1 cellular context compared by ENCODE assay signal in genomic region chr11:64444838-64445441, GRCh38.
A peak's percentile ranks its signal among the peaks of the same experiment; 100 is the strongest.
TF ChIP-seq lines count a peak whose summit lies in the region.

No MANE protein-coding gene starts in this region.

TF ChIP-seq in H1, 55 proteins besides CTCF, POLR2A, EP300 and RAD21:
- TF ChIP-seq GABPA (IDR thresholded peaks at IDR 0.05; ENCODE audit: borderline replicate concordance, insufficient read depth, low read length) (no peak), CHD2 (IDR thresholded peaks at IDR 0.05; ENCODE audit: low read length) (no peak), SIN3A (conservative IDR thresholded peaks at IDR 0.05 in 1 of 2, IDR thresholded peaks at IDR 0.05 in 1 of 2; ENCODE audit: low read depth in 1 of 2, low read length in 2 of 2) (no peak), JUN (IDR thresholded peaks at IDR 0.05; ENCODE audit: low read depth, low read length) (no peak), KDM4A (IDR thresholded peaks at IDR 0.05; ENCODE audit: low read depth, low read length, severe bottlenecking) (no peak), CEBPB (IDR thresholded peaks at IDR 0.05; ENCODE audit: low read depth, low read length) (no peak), SP2 (IDR thresholded peaks at IDR 0.05; ENCODE audit: low read length) (no peak), HDAC6 (IDR thresholded peaks at IDR 0.05; ENCODE audit: low read depth, low read length) (no peak), CBX5 (IDR thresholded peaks at IDR 0.05; ENCODE audit: low read depth, low read length) (no peak), POU5F1 (IDR thresholded peaks at IDR 0.05; ENCODE audit: low read depth, low read length) (no peak), KDM1A (IDR thresholded peaks at IDR 0.05; ENCODE audit: borderline replicate concordance, low read length) (no peak), NRF1 (IDR thresholded peaks at IDR 0.05; ENCODE audit: low read depth, low read length) (no peak), MAFK (IDR thresholded peaks at IDR 0.05; ENCODE audit: low read depth, low read length) (no peak), SP1 (IDR thresholded peaks at IDR 0.05; ENCODE audit: low read depth, low read length) (no peak), BACH1 (IDR thresholded peaks at IDR 0.05; ENCODE audit: low read length) (no peak), ATF3 (IDR thresholded peaks at IDR 0.05; ENCODE audit: insufficient read depth, low read depth, low read length) (peak; percentile 83), SIRT6 (IDR thresholded peaks at IDR 0.05; ENCODE audit: low read length) (no peak), SIX5 (IDR thresholded peaks at IDR 0.05; ENCODE audit: low read depth, low read length) (0 out of 2 replicates have a peak, but pooled peaks have one; percentile 32), GTF2F1 (IDR thresholded peaks at IDR 0.05; ENCODE audit: borderline replicate concordance, low read depth, low read length) (no peak), CBX8 (IDR thresholded peaks at IDR 0.05; ENCODE audit: borderline replicate concordance, low read depth, low read length) (no peak)
- TF ChIP-seq, protein P1, sequence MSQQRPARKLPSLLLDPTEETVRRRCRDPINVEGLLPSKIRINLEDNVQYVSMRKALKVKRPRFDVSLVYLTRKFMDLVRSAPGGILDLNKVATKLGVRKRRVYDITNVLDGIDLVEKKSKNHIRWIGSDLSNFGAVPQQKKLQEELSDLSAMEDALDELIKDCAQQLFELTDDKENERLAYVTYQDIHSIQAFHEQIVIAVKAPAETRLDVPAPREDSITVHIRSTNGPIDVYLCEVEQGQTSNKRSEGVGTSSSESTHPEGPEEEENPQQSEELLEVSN (IDR thresholded peaks at IDR 0.05) = peak; percentile 46; the same call in 1 of the 2 replicates
- TF ChIP-seq, protein P2, sequence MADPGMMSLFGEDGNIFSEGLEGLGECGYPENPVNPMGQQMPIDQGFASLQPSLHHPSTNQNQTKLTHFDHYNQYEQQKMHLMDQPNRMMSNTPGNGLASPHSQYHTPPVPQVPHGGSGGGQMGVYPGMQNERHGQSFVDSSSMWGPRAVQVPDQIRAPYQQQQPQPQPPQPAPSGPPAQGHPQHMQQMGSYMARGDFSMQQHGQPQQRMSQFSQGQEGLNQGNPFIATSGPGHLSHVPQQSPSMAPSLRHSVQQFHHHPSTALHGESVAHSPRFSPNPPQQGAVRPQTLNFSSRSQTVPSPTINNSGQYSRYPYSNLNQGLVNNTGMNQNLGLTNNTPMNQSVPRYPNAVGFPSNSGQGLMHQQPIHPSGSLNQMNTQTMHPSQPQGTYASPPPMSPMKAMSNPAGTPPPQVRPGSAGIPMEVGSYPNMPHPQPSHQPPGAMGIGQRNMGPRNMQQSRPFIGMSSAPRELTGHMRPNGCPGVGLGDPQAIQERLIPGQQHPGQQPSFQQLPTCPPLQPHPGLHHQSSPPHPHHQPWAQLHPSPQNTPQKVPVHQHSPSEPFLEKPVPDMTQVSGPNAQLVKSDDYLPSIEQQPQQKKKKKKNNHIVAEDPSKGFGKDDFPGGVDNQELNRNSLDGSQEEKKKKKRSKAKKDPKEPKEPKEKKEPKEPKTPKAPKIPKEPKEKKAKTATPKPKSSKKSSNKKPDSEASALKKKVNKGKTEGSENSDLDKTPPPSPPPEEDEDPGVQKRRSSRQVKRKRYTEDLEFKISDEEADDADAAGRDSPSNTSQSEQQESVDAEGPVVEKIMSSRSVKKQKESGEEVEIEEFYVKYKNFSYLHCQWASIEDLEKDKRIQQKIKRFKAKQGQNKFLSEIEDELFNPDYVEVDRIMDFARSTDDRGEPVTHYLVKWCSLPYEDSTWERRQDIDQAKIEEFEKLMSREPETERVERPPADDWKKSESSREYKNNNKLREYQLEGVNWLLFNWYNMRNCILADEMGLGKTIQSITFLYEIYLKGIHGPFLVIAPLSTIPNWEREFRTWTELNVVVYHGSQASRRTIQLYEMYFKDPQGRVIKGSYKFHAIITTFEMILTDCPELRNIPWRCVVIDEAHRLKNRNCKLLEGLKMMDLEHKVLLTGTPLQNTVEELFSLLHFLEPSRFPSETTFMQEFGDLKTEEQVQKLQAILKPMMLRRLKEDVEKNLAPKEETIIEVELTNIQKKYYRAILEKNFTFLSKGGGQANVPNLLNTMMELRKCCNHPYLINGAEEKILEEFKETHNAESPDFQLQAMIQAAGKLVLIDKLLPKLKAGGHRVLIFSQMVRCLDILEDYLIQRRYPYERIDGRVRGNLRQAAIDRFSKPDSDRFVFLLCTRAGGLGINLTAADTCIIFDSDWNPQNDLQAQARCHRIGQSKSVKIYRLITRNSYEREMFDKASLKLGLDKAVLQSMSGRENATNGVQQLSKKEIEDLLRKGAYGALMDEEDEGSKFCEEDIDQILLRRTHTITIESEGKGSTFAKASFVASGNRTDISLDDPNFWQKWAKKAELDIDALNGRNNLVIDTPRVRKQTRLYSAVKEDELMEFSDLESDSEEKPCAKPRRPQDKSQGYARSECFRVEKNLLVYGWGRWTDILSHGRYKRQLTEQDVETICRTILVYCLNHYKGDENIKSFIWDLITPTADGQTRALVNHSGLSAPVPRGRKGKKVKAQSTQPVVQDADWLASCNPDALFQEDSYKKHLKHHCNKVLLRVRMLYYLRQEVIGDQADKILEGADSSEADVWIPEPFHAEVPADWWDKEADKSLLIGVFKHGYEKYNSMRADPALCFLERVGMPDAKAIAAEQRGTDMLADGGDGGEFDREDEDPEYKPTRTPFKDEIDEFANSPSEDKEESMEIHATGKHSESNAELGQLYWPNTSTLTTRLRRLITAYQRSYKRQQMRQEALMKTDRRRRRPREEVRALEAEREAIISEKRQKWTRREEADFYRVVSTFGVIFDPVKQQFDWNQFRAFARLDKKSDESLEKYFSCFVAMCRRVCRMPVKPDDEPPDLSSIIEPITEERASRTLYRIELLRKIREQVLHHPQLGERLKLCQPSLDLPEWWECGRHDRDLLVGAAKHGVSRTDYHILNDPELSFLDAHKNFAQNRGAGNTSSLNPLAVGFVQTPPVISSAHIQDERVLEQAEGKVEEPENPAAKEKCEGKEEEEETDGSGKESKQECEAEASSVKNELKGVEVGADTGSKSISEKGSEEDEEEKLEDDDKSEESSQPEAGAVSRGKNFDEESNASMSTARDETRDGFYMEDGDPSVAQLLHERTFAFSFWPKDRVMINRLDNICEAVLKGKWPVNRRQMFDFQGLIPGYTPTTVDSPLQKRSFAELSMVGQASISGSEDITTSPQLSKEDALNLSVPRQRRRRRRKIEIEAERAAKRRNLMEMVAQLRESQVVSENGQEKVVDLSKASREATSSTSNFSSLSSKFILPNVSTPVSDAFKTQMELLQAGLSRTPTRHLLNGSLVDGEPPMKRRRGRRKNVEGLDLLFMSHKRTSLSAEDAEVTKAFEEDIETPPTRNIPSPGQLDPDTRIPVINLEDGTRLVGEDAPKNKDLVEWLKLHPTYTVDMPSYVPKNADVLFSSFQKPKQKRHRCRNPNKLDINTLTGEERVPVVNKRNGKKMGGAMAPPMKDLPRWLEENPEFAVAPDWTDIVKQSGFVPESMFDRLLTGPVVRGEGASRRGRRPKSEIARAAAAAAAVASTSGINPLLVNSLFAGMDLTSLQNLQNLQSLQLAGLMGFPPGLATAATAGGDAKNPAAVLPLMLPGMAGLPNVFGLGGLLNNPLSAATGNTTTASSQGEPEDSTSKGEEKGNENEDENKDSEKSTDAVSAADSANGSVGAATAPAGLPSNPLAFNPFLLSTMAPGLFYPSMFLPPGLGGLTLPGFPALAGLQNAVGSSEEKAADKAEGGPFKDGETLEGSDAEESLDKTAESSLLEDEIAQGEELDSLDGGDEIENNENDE (IDR thresholded peaks at IDR 0.05; ENCODE audit: insufficient replicate concordance, low read length) = no peak
- TF ChIP-seq, protein P3, sequence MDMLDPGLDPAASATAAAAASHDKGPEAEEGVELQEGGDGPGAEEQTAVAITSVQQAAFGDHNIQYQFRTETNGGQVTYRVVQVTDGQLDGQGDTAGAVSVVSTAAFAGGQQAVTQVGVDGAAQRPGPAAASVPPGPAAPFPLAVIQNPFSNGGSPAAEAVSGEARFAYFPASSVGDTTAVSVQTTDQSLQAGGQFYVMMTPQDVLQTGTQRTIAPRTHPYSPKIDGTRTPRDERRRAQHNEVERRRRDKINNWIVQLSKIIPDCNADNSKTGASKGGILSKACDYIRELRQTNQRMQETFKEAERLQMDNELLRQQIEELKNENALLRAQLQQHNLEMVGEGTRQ (IDR thresholded peaks at IDR 0.05; ENCODE audit: low read length) = peak; percentile 92
- TF ChIP-seq, protein P4, sequence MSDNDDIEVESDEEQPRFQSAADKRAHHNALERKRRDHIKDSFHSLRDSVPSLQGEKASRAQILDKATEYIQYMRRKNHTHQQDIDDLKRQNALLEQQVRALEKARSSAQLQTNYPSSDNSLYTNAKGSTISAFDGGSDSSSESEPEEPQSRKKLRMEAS (IDR thresholded peaks at IDR 0.05) = peak; percentile 69
